ENCODE assay signal across 8 cellular contexts in genomic region chr2:190679813-190680591, GRCh38. TPM values are rescaled to one million over a fixed set of nuclear protein-coding genes. Genes with fewer than 3 reads are reported as not detected.
DNase-seq lines count a peak whose midpoint lies in the region; ATAC-seq and TF ChIP-seq lines count a peak whose summit lies in the region.

No MANE protein-coding gene starts in this region.

- H3K9me3 Mint-ChIP-seq in Caco-2 (ENCODE audit: unreplicated experiment) = no peaks in the 10 kb centered on the region

- ATAC-seq in GM19328 (IDR thresholded peaks at IDR 0.05; ENCODE audit: unreplicated experiment) (peak; percentile 52), HG03342 (IDR thresholded peaks at IDR 0.05; ENCODE audit: unreplicated experiment) (peak; percentile 51)

- H3K27me3 Mint-ChIP-seq in Caco-2 (ENCODE audit: insufficient read depth, unreplicated experiment) = no peaks in the 10 kb centered on the region

- peak; percentile 59 to 66 for TF ChIP-seq CTCF in Caco-2 (IDR thresholded peaks at IDR 0.05; ENCODE audit: insufficient read depth in 1 of 2, low read depth in 1 of 2, low read length in 1 of 2, severe bottlenecking in 1 of 2, unreplicated experiment in 1 of 2)

- peak overlapping the region; percentile 77 for H3K27ac Mint-ChIP-seq in Caco-2 (ENCODE audit: unreplicated experiment)

- DNase-seq in Caco-2 = peak; percentile 70 to 71
- peak; percentile 19 to 53 for DNase-seq in SJSA1 (ENCODE audit: low read depth in 1 of 2, low spot score in 2 of 2)
- DNase-seq in amniotic epithelial cell (ENCODE audit: low read depth) = peak; percentile 49
- peak; percentile 78 for DNase-seq in iPS-NIHi7 (ENCODE audit: extremely low spot score)
- peak; percentile 43 for DNase-seq in stimulated activated CD4-positive, alpha-beta T cell treated with anti-CD3 and anti-CD28 coated beads, Interleukin-4, amount 100 ng/mL, for 24 hours
- no peak for DNase-seq in ureter (ENCODE audit: low spot score)

- peaks cover 40% of the 10 kb centered on the region for H3K36me3 Mint-ChIP-seq in Caco-2 (ENCODE audit: insufficient read depth, unreplicated experiment)

- BruUV-seq in Caco-2 (replicated peaks; lab: Mats Ljungman, UMichigan) = no TSS peak

- CTCF ChIA-PET in Caco-2 (lab: Charles Lee) = interaction anchor here (1.2 kb wide), 1 partner anchor 13 kb away, joined by 3 read pairs; no protein-coding TSS in a partner anchor

- 0 out of 2 replicates have a peak, but pooled peaks cover 1% of the 10 kb centered on the region for H3K36me3 ChIP-seq in Caco-2 (ENCODE audit: control insufficient read depth, insufficient read depth, low read length)
- H3K36me3 ChIP-seq in SJSA1 = peaks cover 22% of the 10 kb centered on the region

- H3K4me1 ChIP-seq in Caco-2 = peaks cover 16% of the 10 kb centered on the region
- no peaks in the 10 kb centered on the region for H3K4me1 ChIP-seq in SJSA1 (replicated peaks)

- POLR2A ChIA-PET in Caco-2 (lab: Charles Lee) = no interaction called here

- peaks cover 34% of the 10 kb centered on the region for H3K4me1 Mint-ChIP-seq in Caco-2 (ENCODE audit: low read depth, unreplicated experiment)

- H3K4me3 ChIP-seq in Caco-2 (ENCODE audit: low read depth, low read length) (no peak overlapping the region), SJSA1 (no peak overlapping the region)

- peak overlapping the region; percentile 18 for H3K4me3 Mint-ChIP-seq in Caco-2 (ENCODE audit: unreplicated experiment)

- no peak overlapping the region for H3K27ac ChIP-seq in SJSA1

- H3K9me3 ChIP-seq in Caco-2 (no peaks in the 10 kb centered on the region), SJSA1 (replicated peaks) (no peaks in the 10 kb centered on the region)

- H3K27me3 ChIP-seq in Caco-2 (replicated peaks; ENCODE audit: control insufficient read depth, insufficient read depth, low read length) = no peaks in the 10 kb centered on the region
- H3K27me3 ChIP-seq in SJSA1 (replicated peaks) = no peaks in the 10 kb centered on the region

- intact Hi-C loops in Caco-2 (cut with micrococcal nuclease; ENCODE audit: unreplicated experiment) = loop anchor here (2.0 to 10.0 kb wide), 2 partner anchors 31 to 275 kb away; partner anchors contain the start of genes MFSD6 and NAB1

RNA-seq across cellular contexts. Expression of gene NAB1, which starts 31.1 kb away (rescaled TPM):
- 87.9 and 88.1 TPM in 2 replicates for total RNA-seq in Caco-2 (2022)
- 30.1 and 31.2 TPM in 2 replicates for total RNA-seq in SJSA1 (2014; rRNA removed; shearing (Covaris generic))
- 49.7 TPM for total RNA-seq in ureter
